Comparison of ENCODE assay signal across 16 cellular contexts in the genomic region with DNA sequence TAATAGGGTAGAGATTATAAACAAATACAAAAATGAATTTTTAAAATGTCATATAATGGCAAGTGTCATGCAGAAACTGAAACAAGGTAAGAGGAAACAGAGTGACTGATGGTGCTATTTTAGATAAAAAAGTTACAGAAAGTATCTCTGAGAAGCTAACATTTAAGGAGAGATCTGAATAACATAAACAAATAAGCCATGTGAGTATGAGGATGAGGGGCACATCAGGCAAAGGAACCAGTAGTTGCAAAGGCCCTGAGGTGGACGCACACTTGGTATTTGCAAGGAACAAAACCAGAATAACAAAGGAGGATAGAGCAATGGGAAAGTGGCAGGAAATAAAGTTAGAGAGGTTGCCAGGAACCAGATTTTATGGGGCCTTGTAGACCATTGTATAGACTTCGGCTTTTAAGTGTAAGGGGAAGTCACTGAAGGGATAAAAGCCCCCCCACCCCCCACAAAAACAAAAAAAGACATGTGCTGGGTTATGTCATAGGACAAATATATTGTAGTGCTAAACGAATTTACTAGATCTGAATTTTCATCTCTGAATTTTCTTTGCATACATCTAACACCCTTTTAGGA.
DNase-seq lines count a peak whose midpoint lies in the region; ATAC-seq and TF ChIP-seq lines count a peak whose summit lies in the region.
"Had no signal": no experiment of that assay in that cellular context is flagged by ENCODE, and none has a peak within 500 bp of the region (broad histone marks: within the 10 kb centered on the region; RNA-seq: fewer than 3 reads in every experiment).

No MANE protein-coding gene starts in this region.

- H3K4me1 ChIP-seq in testis = peaks cover 3% of the 10 kb centered on the region

- WGBS in testis, 2 donors = 76 to 83% methylated on average over 3 of the region's 3 CpGs

- H3K4me1 Mint-ChIP-seq in activated T-cell treated with anti-CD3 and anti-CD28 coated beads, Interleukin-2, amount 50 U/mL, for 72 hours (ENCODE audit: low read depth) = peaks cover 15% of the 10 kb centered on the region
- peaks cover 13% of the 10 kb centered on the region for H3K4me1 Mint-ChIP-seq in activated T-cell treated with anti-CD3 and anti-CD28 coated beads, Interleukin-2, amount 50 U/mL, for 4 hours (ENCODE audit: low read depth)
- H3K4me1 Mint-ChIP-seq in activated T-helper 1 cell treated with anti-CD3 and anti-CD28 coated beads, Interleukin-12 subunit alpha, Interleukin-12 subunit beta, Interleukin-2, Interleukin-4 antibody, amounts not matched to agents 30 ng/mL and 10 ng/mL and 1 ng/mL, durations not matched to agents 14 hours and 24 hours and 36 hours (ENCODE audit: low read depth) = peaks cover 33% of the 10 kb centered on the region
- peaks cover 45% of the 10 kb centered on the region for H3K4me1 Mint-ChIP-seq in stimulated activated memory B cell treated with anti-CD40 and anti-IgM and Interleukin-4, amounts not matched to agents 10 μg/mL and 1 μg/mL and 100 μg/mL, for 72 hours

- no peak overlapping the region for H3K27ac ChIP-seq in testis

- intact Hi-C loops in activated T-helper 1 cell treated with anti-CD3 and anti-CD28 coated beads, Interleukin-12 subunit alpha, Interleukin-12 subunit beta, Interleukin-2, Interleukin-4 antibody, amounts not matched to agents 30 ng/mL and 10 ng/mL and 1 ng/mL, durations not matched to agents 14 hours and 24 hours and 36 hours (cut with micrococcal nuclease) = no loop called here
- intact Hi-C loops in posterior cingulate gyrus (cut with DNase I) (no loop called here), testis (cut with DNase I; ENCODE audit: low total_unique reads) (no loop called here)

- no peaks in the 10 kb centered on the region for H3K9me3 Mint-ChIP-seq in activated T-cell treated with anti-CD3 and anti-CD28 coated beads, Interleukin-2, amount 50 U/mL, for 72 hours
- no peaks in the 10 kb centered on the region for H3K9me3 Mint-ChIP-seq in activated T-cell treated with anti-CD3 and anti-CD28 coated beads, Interleukin-2, amount 50 U/mL, for 4 hours
- no peaks in the 10 kb centered on the region for H3K9me3 Mint-ChIP-seq in activated T-helper 1 cell treated with anti-CD3 and anti-CD28 coated beads, Interleukin-12 subunit alpha, Interleukin-12 subunit beta, Interleukin-2, Interleukin-4 antibody, amounts not matched to agents 30 ng/mL and 10 ng/mL and 1 ng/mL, durations not matched to agents 14 hours and 24 hours and 36 hours
- H3K9me3 Mint-ChIP-seq in stimulated activated memory B cell treated with anti-CD40 and anti-IgM and Interleukin-4, amounts not matched to agents 10 μg/mL and 1 μg/mL and 100 μg/mL, for 72 hours = no peaks in the 10 kb centered on the region
- H3K9me3 Mint-ChIP-seq: activated naive CD4-positive, alpha-beta T cell treated with anti-CD3 and anti-CD28 coated beads, Interleukin-2, amount 10 ng/mL, durations not matched to agents 7 days and 5 days had no signal

- ATAC-seq in activated T-cell treated with anti-CD3 and anti-CD28 coated beads, Interleukin-2, amount 50 U/mL, for 72 hours (replicated peaks in 1 of 2) = peak in 1 of 2 donors; percentile 13
- no peak for ATAC-seq in activated T-cell treated with anti-CD3 and anti-CD28 coated beads, Interleukin-2, amount 50 U/mL, for 4 hours
- ATAC-seq in HG02885 (IDR thresholded peaks at IDR 0.05; ENCODE audit: poor library complexity, unreplicated experiment) = peak; percentile 52
- no peak for ATAC-seq in stimulated activated memory B cell treated with anti-CD40 and anti-IgM and Interleukin-4, amounts not matched to agents 10 μg/mL and 1 μg/mL and 100 μg/mL, for 72 hours
- ATAC-seq: left cardiac atrium had no signal

- H3K36me3 Mint-ChIP-seq in activated T-cell treated with anti-CD3 and anti-CD28 coated beads, Interleukin-2, amount 50 U/mL, for 72 hours (ENCODE audit: insufficient read depth in 2 of 2) = no peaks in the 10 kb centered on the region
- peaks cover 4% of the 10 kb centered on the region for H3K36me3 Mint-ChIP-seq in activated T-cell treated with anti-CD3 and anti-CD28 coated beads, Interleukin-2, amount 50 U/mL, for 4 hours (ENCODE audit: insufficient read depth)
- peaks cover 8% of the 10 kb centered on the region for H3K36me3 Mint-ChIP-seq in activated T-helper 1 cell treated with anti-CD3 and anti-CD28 coated beads, Interleukin-12 subunit alpha, Interleukin-12 subunit beta, Interleukin-2, Interleukin-4 antibody, amounts not matched to agents 30 ng/mL and 10 ng/mL and 1 ng/mL, durations not matched to agents 14 hours and 24 hours and 36 hours (ENCODE audit: low read depth)
- H3K36me3 Mint-ChIP-seq in stimulated activated memory B cell treated with anti-CD40 and anti-IgM and Interleukin-4, amounts not matched to agents 10 μg/mL and 1 μg/mL and 100 μg/mL, for 72 hours = no peaks in the 10 kb centered on the region
- H3K36me3 Mint-ChIP-seq: activated naive CD4-positive, alpha-beta T cell treated with anti-CD3 and anti-CD28 coated beads, Interleukin-2, amount 10 ng/mL, durations not matched to agents 7 days and 5 days had no signal

- H3K9me3 ChIP-seq in testis = no peaks in the 10 kb centered on the region
- H3K9me3 ChIP-seq: SK-N-SH had no signal

- no peak for TF ChIP-seq CTCF in testis (IDR thresholded peaks at IDR 0.05)

- no peak for DNase-seq in activated T-cell treated with anti-CD3 and anti-CD28 coated beads, Interleukin-2, amount 50 U/mL, for 72 hours
- DNase-seq in activated T-cell treated with anti-CD3 and anti-CD28 coated beads, Interleukin-2, amount 50 U/mL, for 4 hours = no peak
- DNase-seq in activated T-helper 1 cell treated with anti-CD3 and anti-CD28 coated beads, Interleukin-12 subunit alpha, Interleukin-12 subunit beta, Interleukin-2, Interleukin-4 antibody, amounts not matched to agents 30 ng/mL and 10 ng/mL and 1 ng/mL, durations not matched to agents 14 hours and 24 hours and 36 hours (ENCODE audit: low spot score) = no peak
- DNase-seq in posterior cingulate gyrus (no peak), DMS53 (lab: John Stamatoyannopoulos, UW) (no peak), testis (no peak)
- DNase-seq: activated CD4-positive, CD25-positive, alpha-beta regulatory T cell treated with anti-CD3 and anti-CD28 coated beads, Interleukin-2, amount 50 U/mL, for 72 hours; activated naive CD4-positive, alpha-beta T cell treated with anti-CD3 and anti-CD28 coated beads, Interleukin-2, amount 10 ng/mL, durations not matched to agents 7 days and 5 days; caudate nucleus; DMS79 treated with DMSO at 0.1 percent for 48 hours; Kasumi-1; left cardiac atrium; NCI-H2081 treated with DMSO at 0.1 percent for 48 hours had no signal

- no peaks in the 10 kb centered on the region for H3K36me3 ChIP-seq in testis (ENCODE audit: low read depth, missing control alignments)

- peak overlapping the region; percentile 6 for H3K27ac Mint-ChIP-seq in activated T-cell treated with anti-CD3 and anti-CD28 coated beads, Interleukin-2, amount 50 U/mL, for 72 hours
- peak overlapping the region; percentile 61 for H3K27ac Mint-ChIP-seq in activated T-helper 1 cell treated with anti-CD3 and anti-CD28 coated beads, Interleukin-12 subunit alpha, Interleukin-12 subunit beta, Interleukin-2, Interleukin-4 antibody, amounts not matched to agents 30 ng/mL and 10 ng/mL and 1 ng/mL, durations not matched to agents 14 hours and 24 hours and 36 hours
- peak overlapping the region; percentile 47 for H3K27ac Mint-ChIP-seq in stimulated activated memory B cell treated with anti-CD40 and anti-IgM and Interleukin-4, amounts not matched to agents 10 μg/mL and 1 μg/mL and 100 μg/mL, for 72 hours
- H3K27ac Mint-ChIP-seq: activated naive CD4-positive, alpha-beta T cell treated with anti-CD3 and anti-CD28 coated beads, Interleukin-2, amount 10 ng/mL, durations not matched to agents 7 days and 5 days had no signal

- TF ChIP-seq POLR2A in testis (IDR thresholded peaks at IDR 0.05) = no peak

- peak overlapping the region in 1 of 2 donors; percentile 7 for H3K4me3 Mint-ChIP-seq in activated T-cell treated with anti-CD3 and anti-CD28 coated beads, Interleukin-2, amount 50 U/mL, for 72 hours
- H3K4me3 Mint-ChIP-seq in activated T-cell treated with anti-CD3 and anti-CD28 coated beads, Interleukin-2, amount 50 U/mL, for 4 hours = no peak overlapping the region
- peak overlapping the region; percentile 13 for H3K4me3 Mint-ChIP-seq in activated T-helper 1 cell treated with anti-CD3 and anti-CD28 coated beads, Interleukin-12 subunit alpha, Interleukin-12 subunit beta, Interleukin-2, Interleukin-4 antibody, amounts not matched to agents 30 ng/mL and 10 ng/mL and 1 ng/mL, durations not matched to agents 14 hours and 24 hours and 36 hours
- no peak overlapping the region for H3K4me3 Mint-ChIP-seq in stimulated activated memory B cell treated with anti-CD40 and anti-IgM and Interleukin-4, amounts not matched to agents 10 μg/mL and 1 μg/mL and 100 μg/mL, for 72 hours
- H3K4me3 Mint-ChIP-seq: activated naive CD4-positive, alpha-beta T cell treated with anti-CD3 and anti-CD28 coated beads, Interleukin-2, amount 10 ng/mL, durations not matched to agents 7 days and 5 days had no signal

- H3K4me3 ChIP-seq in testis = no peak overlapping the region

- H3K27me3 ChIP-seq in testis = no peaks in the 10 kb centered on the region

- H3K27me3 Mint-ChIP-seq in activated T-cell treated with anti-CD3 and anti-CD28 coated beads, Interleukin-2, amount 50 U/mL, for 72 hours (ENCODE audit: low read depth) = no peaks in the 10 kb centered on the region
- no peaks in the 10 kb centered on the region for H3K27me3 Mint-ChIP-seq in activated T-cell treated with anti-CD3 and anti-CD28 coated beads, Interleukin-2, amount 50 U/mL, for 4 hours (ENCODE audit: low read depth)
- no peaks in the 10 kb centered on the region for H3K27me3 Mint-ChIP-seq in activated T-helper 1 cell treated with anti-CD3 and anti-CD28 coated beads, Interleukin-12 subunit alpha, Interleukin-12 subunit beta, Interleukin-2, Interleukin-4 antibody, amounts not matched to agents 30 ng/mL and 10 ng/mL and 1 ng/mL, durations not matched to agents 14 hours and 24 hours and 36 hours (ENCODE audit: insufficient read depth)
- no peaks in the 10 kb centered on the region for H3K27me3 Mint-ChIP-seq in stimulated activated memory B cell treated with anti-CD40 and anti-IgM and Interleukin-4, amounts not matched to agents 10 μg/mL and 1 μg/mL and 100 μg/mL, for 72 hours
- H3K27me3 Mint-ChIP-seq: activated naive CD4-positive, alpha-beta T cell treated with anti-CD3 and anti-CD28 coated beads, Interleukin-2, amount 10 ng/mL, durations not matched to agents 7 days and 5 days had no signal

Comparison
In these comparisons a context has a peak if more than half of its experiments do, and no peak if none do; other contexts are left out.
1. H3K27ac Mint-ChIP-seq: peak in every context shown above with its lines; median percentile 61 in activated T-helper 1 cell treated with anti-CD3 and anti-CD28 coated beads, Interleukin-12 subunit alpha, Interleukin-12 subunit beta, Interleukin-2, Interleukin-4 antibody, amounts not matched to agents 30 ng/mL and 10 ng/mL and 1 ng/mL, durations not matched to agents 14 hours and 24 hours and 36 hours; 47 in stimulated activated memory B cell treated with anti-CD40 and anti-IgM and Interleukin-4, amounts not matched to agents 10 μg/mL and 1 μg/mL and 100 μg/mL, for 72 hours; 6 in activated T-cell treated with anti-CD3 and anti-CD28 coated beads, Interleukin-2, amount 50 U/mL, for 72 hours.